In the genomic region with DNA sequence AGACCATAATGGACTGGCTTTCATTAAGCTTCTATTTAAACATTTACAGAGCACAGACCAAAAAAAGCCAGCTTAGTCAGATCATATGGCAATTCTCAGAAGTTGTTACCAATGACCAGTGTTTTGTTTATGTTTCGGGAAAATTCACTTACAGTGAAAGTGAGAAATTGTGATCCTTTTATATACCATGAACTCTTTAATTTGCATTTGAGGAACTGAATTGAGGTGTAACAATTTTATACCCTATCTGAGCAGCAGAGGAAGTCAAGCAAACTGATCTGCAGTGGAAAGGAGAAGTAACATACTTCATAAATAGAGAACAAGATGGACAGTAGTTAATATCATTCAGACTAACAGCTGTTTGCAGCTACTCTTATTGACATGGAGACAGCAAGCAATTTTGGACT, we compare ENCODE assay signal across 9 cellular contexts.
DNase-seq lines count a peak whose midpoint lies in the region; ATAC-seq and TF ChIP-seq lines count a peak whose summit lies in the region.
"Had no signal": no experiment of that assay in that cellular context is flagged by ENCODE, and none has a peak within 500 bp of the region (broad histone marks: within the 10 kb centered on the region; RNA-seq: fewer than 3 reads in every experiment).

No MANE protein-coding gene starts in this region.

- no peaks in the 10 kb centered on the region for H4K20me1 ChIP-seq in SK-N-SH (ENCODE audit: insufficient read depth)

- H3K27me3 ChIP-seq in SK-N-SH (ENCODE audit: insufficient read depth) = no peaks in the 10 kb centered on the region

- H3K4me1 ChIP-seq in SK-N-SH (ENCODE audit: control insufficient read depth in 1 of 2, insufficient read depth in 2 of 2, low read depth in 1 of 2, low read length in 1 of 2) = no peaks in the 10 kb centered on the region

- H3K4me2 ChIP-seq in SK-N-SH = no peak overlapping the region

- H3K4me3 Mint-ChIP-seq in stimulated activated naive CD8-positive, alpha-beta T cell treated with anti-CD3 and anti-CD28 coated beads, Interleukin-15, Interleukin-2, amounts not matched to agents 100 ng/mL and 50 ng/mL, for 24 hours = no peak overlapping the region
- no peak overlapping the region for H3K4me3 Mint-ChIP-seq in stimulated activated naive CD8-positive, alpha-beta T cell treated with anti-CD3 and anti-CD28 coated beads, Interleukin-15, amount 100 ng/mL, for 72 hours

- 32% methylated on average over 1 of the region's 1 CpG for WGBS in SK-N-SH (ENCODE audit: low lambda C conversion rate)

- POLR2A ChIA-PET in SK-N-SH (lab: Yijun Ruan, JAX) = no interaction called here

- H3K27ac Mint-ChIP-seq in stimulated activated naive CD8-positive, alpha-beta T cell treated with anti-CD3 and anti-CD28 coated beads, Interleukin-15, Interleukin-2, amounts not matched to agents 100 ng/mL and 50 ng/mL, for 24 hours = peak overlapping the region; percentile 34
- no peak overlapping the region for H3K27ac Mint-ChIP-seq in stimulated activated naive CD8-positive, alpha-beta T cell treated with anti-CD3 and anti-CD28 coated beads, Interleukin-15, amount 100 ng/mL, for 72 hours

- no peak for ATAC-seq in stimulated activated naive CD8-positive, alpha-beta T cell treated with anti-CD3 and anti-CD28 coated beads, Interleukin-15, amount 100 ng/mL, for 72 hours
- ATAC-seq in HG02970 (IDR thresholded peaks at IDR 0.05; ENCODE audit: low FRiP score, unreplicated experiment) = peak; percentile 89

- no peaks in the 10 kb centered on the region for H3K9me2 ChIP-seq in SK-N-SH

- no peak for TF ChIP-seq CTCF in SK-N-SH (IDR thresholded peaks at IDR 0.05)

- no peaks in the 10 kb centered on the region for H3K9me3 ChIP-seq in SK-N-SH

- CTCF ChIA-PET in SK-N-SH (lab: Yijun Ruan, JAX) = interaction anchor here (1.6 kb wide), 1 partner anchor 36 kb away, joined by 5 read pairs; no protein-coding TSS in a partner anchor

- H3K4me1 Mint-ChIP-seq in stimulated activated naive CD8-positive, alpha-beta T cell treated with anti-CD3 and anti-CD28 coated beads, Interleukin-15, Interleukin-2, amounts not matched to agents 100 ng/mL and 50 ng/mL, for 24 hours (ENCODE audit: low read depth) = peaks cover 24% of the 10 kb centered on the region
- H3K4me1 Mint-ChIP-seq in stimulated activated naive CD8-positive, alpha-beta T cell treated with anti-CD3 and anti-CD28 coated beads, Interleukin-15, amount 100 ng/mL, for 72 hours = no peaks in the 10 kb centered on the region

- H3K79me2 ChIP-seq in SK-N-SH (ENCODE audit: insufficient read depth) = no peaks in the 10 kb centered on the region

- no peak overlapping the region for H3K27ac ChIP-seq in SK-N-SH (ENCODE audit: low read depth in 2 of 2, low read length in 1 of 2)

- no peak overlapping the region for H3K9ac ChIP-seq in SK-N-SH

- H3K27me3 Mint-ChIP-seq in stimulated activated naive CD8-positive, alpha-beta T cell treated with anti-CD3 and anti-CD28 coated beads, Interleukin-15, Interleukin-2, amounts not matched to agents 100 ng/mL and 50 ng/mL, for 24 hours = no peaks in the 10 kb centered on the region
- peaks cover 7% of the 10 kb centered on the region for H3K27me3 Mint-ChIP-seq in stimulated activated naive CD8-positive, alpha-beta T cell treated with anti-CD3 and anti-CD28 coated beads, Interleukin-15, amount 100 ng/mL, for 72 hours

- no peak for DNase-seq in stimulated activated naive CD8-positive, alpha-beta T cell treated with anti-CD3 and anti-CD28 coated beads, Interleukin-15, amount 100 ng/mL, for 72 hours
- DNase-seq in NOMO-1 treated with dmso at 0.1 percent for 144 hours (lab: John Stamatoyannopoulos, UW; ENCODE audit: unreplicated experiment) (peak; percentile 64), SK-N-SH (no peak), dedifferentiated amniotic fluid mesenchymal stem cell (ENCODE audit: extremely low spot score) (no peak), ureter (ENCODE audit: low spot score) (no peak), NCI-H2171 treated with DMSO at 0.1 percent for 48 hours (lab: John Stamatoyannopoulos, UW) (no peak)
- DNase-seq: occipital lobe had no signal

- H3K4me3 ChIP-seq in SK-N-SH (ENCODE audit: low read depth in 2 of 2, low read length in 1 of 2) = no peak overlapping the region

- no peaks in the 10 kb centered on the region for H3K36me3 Mint-ChIP-seq in stimulated activated naive CD8-positive, alpha-beta T cell treated with anti-CD3 and anti-CD28 coated beads, Interleukin-15, Interleukin-2, amounts not matched to agents 100 ng/mL and 50 ng/mL, for 24 hours (ENCODE audit: low read depth)

- no peaks in the 10 kb centered on the region for H3K9me3 Mint-ChIP-seq in stimulated activated naive CD8-positive, alpha-beta T cell treated with anti-CD3 and anti-CD28 coated beads, Interleukin-15, Interleukin-2, amounts not matched to agents 100 ng/mL and 50 ng/mL, for 24 hours
- H3K9me3 Mint-ChIP-seq in stimulated activated naive CD8-positive, alpha-beta T cell treated with anti-CD3 and anti-CD28 coated beads, Interleukin-15, amount 100 ng/mL, for 72 hours = peaks cover 0 to 7% of the 10 kb centered on the region in 2 donors

- no peaks in the 10 kb centered on the region for H3F3A ChIP-seq in SK-N-SH (replicated peaks; ENCODE audit: insufficient read depth)

- no peak for TF ChIP-seq EP300 in SK-N-SH (IDR thresholded peaks at IDR 0.05; ENCODE audit: borderline replicate concordance in 1 of 2, low read depth in 1 of 2, low read length in 1 of 2)

- no peaks in the 10 kb centered on the region for H3K36me3 ChIP-seq in SK-N-SH (replicated peaks in 1 of 2; ENCODE audit: control insufficient read depth in 1 of 2, insufficient read depth in 2 of 2, low read length in 1 of 2)

- no peak overlapping the region for H2AFZ ChIP-seq in SK-N-SH (ENCODE audit: low read depth)

- TF ChIP-seq RAD21 in SK-N-SH (IDR thresholded peaks at IDR 0.05; ENCODE audit: low read length) = no peak

TF ChIP-seq in SK-N-SH, 30 proteins besides CTCF, POLR2A, EP300 and RAD21:
- TF ChIP-seq EZH2phosphoT487 (IDR thresholded peaks at IDR 0.05; ENCODE audit: borderline replicate concordance, low read depth) (no peak), ZBTB33 (IDR thresholded peaks at IDR 0.05; ENCODE audit: borderline replicate concordance, low read depth) (no peak), MEF2A (IDR thresholded peaks at IDR 0.05; ENCODE audit: borderline replicate concordance, low read depth) (no peak), ELF1 (IDR thresholded peaks at IDR 0.05) (no peak), FOSL2 (IDR thresholded peaks at IDR 0.05; ENCODE audit: borderline replicate concordance, low read depth) (no peak), TCF12 (IDR thresholded peaks at IDR 0.05) (no peak), RXRA (IDR thresholded peaks at IDR 0.05; ENCODE audit: borderline replicate concordance, low read depth) (no peak), RFX5 (IDR thresholded peaks at IDR 0.05; ENCODE audit: low read length) (no peak), RCOR1 (IDR thresholded peaks at IDR 0.05; ENCODE audit: low read length) (no peak), TAF1 (IDR thresholded peaks at IDR 0.05; ENCODE audit: borderline replicate concordance, low read depth, low read length) (no peak), TEAD4 (IDR thresholded peaks at IDR 0.05; ENCODE audit: borderline replicate concordance, insufficient read depth) (no peak)
- TF ChIP-seq, protein P1, sequence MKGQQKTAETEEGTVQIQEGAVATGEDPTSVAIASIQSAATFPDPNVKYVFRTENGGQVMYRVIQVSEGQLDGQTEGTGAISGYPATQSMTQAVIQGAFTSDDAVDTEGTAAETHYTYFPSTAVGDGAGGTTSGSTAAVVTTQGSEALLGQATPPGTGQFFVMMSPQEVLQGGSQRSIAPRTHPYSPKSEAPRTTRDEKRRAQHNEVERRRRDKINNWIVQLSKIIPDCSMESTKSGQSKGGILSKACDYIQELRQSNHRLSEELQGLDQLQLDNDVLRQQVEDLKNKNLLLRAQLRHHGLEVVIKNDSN (IDR thresholded peaks at IDR 0.05; ENCODE audit: borderline replicate concordance, low read depth) = no peak
TF ChIP-seq in SK-N-SH: peak in this region for 0.
